Comparison of ENCODE assay signal across 8 cellular contexts in the genomic region with DNA sequence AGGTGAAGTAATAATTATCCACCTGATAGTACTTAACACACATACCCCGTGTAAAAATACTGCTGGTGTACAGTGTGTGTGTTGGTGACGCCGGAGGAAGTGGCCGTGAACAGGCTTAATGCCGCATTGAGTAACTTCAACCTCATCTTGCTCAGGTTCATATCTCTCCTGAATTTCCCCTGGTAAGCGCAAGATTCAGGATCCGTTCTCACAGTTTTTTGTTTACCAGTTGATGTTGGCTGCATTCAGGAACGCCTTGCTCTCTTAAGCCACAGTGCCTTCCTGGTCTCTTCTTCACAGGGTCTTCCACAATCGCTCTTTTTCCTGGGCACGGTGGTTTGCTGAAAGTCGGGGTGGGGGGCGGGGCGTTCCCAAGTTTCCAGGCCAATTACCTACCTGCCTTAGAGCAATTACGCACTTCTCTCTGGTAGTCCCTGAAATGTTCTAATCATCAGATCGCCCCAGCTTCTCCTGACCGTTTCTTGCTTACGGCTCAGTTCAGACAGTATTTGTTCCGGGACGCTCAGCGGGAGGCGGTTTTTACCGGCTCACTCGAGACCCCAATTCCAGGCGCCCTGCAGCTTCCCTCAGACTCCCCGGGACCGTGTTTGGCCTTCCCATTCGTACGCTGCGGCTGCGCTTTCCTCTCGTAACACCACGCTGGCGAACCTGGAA. TPM values are rescaled to one million over a fixed set of nuclear protein-coding genes. Genes with fewer than 3 reads are reported as not detected.
DNase-seq lines count a peak whose midpoint lies in the region; ATAC-seq and TF ChIP-seq lines count a peak whose summit lies in the region.

No MANE protein-coding gene starts in this region.

- H3K36me3 Mint-ChIP-seq in Calu3 (ENCODE audit: insufficient read depth, unreplicated experiment): peaks cover 26% of the 10 kb centered on the region
- H3K36me3 Mint-ChIP-seq in effector memory CD8-positive, alpha-beta T cell (ENCODE audit: insufficient read depth): peaks cover 20% of the 10 kb centered on the region

- H3K36me3 ChIP-seq in KOPT-K1 (ENCODE audit: insufficient read depth, low read length) (no peaks in the 10 kb centered on the region), muscle layer of duodenum (ENCODE audit: control insufficient read depth in 1 of 2, insufficient read depth in 2 of 2, low read length in 2 of 2) (peaks cover 0 to 9% of the 10 kb centered on the region in 2 donors)

- H3K4me3 ChIP-seq in muscle layer of duodenum (ENCODE audit: low read depth in 1 of 2, low read length in 2 of 2): peak overlapping the region; percentile 86 to 94

- peaks cover 7 to 32% of the 10 kb centered on the region in 2 donors for H3K4me1 ChIP-seq in muscle layer of duodenum (ENCODE audit: control insufficient read depth in 1 of 2, insufficient read depth in 2 of 2, low read length in 2 of 2)

- peak overlapping the region; percentile 92 for H3K4me3 Mint-ChIP-seq in Calu3 (ENCODE audit: low read depth, unreplicated experiment)
- peak overlapping the region; percentile 96 to 98 for H3K4me3 Mint-ChIP-seq in effector memory CD8-positive, alpha-beta T cell

- no peaks in the 10 kb centered on the region for H3K27me3 Mint-ChIP-seq in Calu3 (ENCODE audit: unreplicated experiment)
- no peaks in the 10 kb centered on the region for H3K27me3 Mint-ChIP-seq in effector memory CD8-positive, alpha-beta T cell

- no peaks in the 10 kb centered on the region for H3K9me3 Mint-ChIP-seq in Calu3 (ENCODE audit: low read depth, unreplicated experiment)
- H3K9me3 Mint-ChIP-seq in effector memory CD8-positive, alpha-beta T cell: peaks cover under 1 to 3% of the 10 kb centered on the region in 2 donors

- CTCF ChIA-PET in Calu3 (lab: Charles Lee): no interaction called here

- intact Hi-C loops in Calu3 (cut with micrococcal nuclease; ENCODE audit: unreplicated experiment): loop anchor here (5.0 kb wide), 1 partner anchor 156 kb away; no protein-coding TSS in a partner anchor

- H3K27ac ChIP-seq in KOPT-K1 (ENCODE audit: low read depth, low read length, poor library complexity, severe bottlenecking) (peak overlapping the region; percentile 82), muscle layer of duodenum (ENCODE audit: low read length) (peak overlapping the region; percentile 96)

- TF ChIP-seq CTCF in Calu3 (IDR thresholded peaks at IDR 0.05; ENCODE audit: unreplicated experiment): no peak

- H3K27ac Mint-ChIP-seq in Calu3 (ENCODE audit: unreplicated experiment): peak overlapping the region; percentile 85
- H3K27ac Mint-ChIP-seq in effector memory CD8-positive, alpha-beta T cell: peak overlapping the region; percentile 97 to 100

- H3K9me3 ChIP-seq in KOPT-K1 (ENCODE audit: insufficient read depth, low read length, poor library complexity, severe bottlenecking): peaks cover 9% of the 10 kb centered on the region
- peaks cover 0 to 6% of the 10 kb centered on the region in 2 donors for H3K9me3 ChIP-seq in muscle layer of duodenum (ENCODE audit: control insufficient read depth in 1 of 2, low read length in 2 of 2)

- ATAC-seq in GM21515 (IDR thresholded peaks at IDR 0.05; ENCODE audit: unreplicated experiment): peak; percentile 13
- peak; percentile 9 for ATAC-seq in effector memory CD8-positive, alpha-beta T cell (replicated peaks)
- ATAC-seq in GM21367 (IDR thresholded peaks at IDR 0.05; ENCODE audit: unreplicated experiment): no peak

- DNase-seq in Calu3: peak; percentile 6
- DNase-seq in SW 1271 (lab: John Stamatoyannopoulos, UW): peak; percentile 39 to 72
- peak in 2 of 3 experiments; percentile 4 to 21 for DNase-seq in effector memory CD8-positive, alpha-beta T cell
- no peak for DNase-seq in effector CD4-positive, alpha-beta T cell

- BruUV-seq in Calu3 (replicated peaks; lab: Mats Ljungman, UMichigan): TSS peak; percentile 71

- H3K4me1 Mint-ChIP-seq in Calu3 (ENCODE audit: low read depth, unreplicated experiment): no peaks in the 10 kb centered on the region
- H3K4me1 Mint-ChIP-seq in effector memory CD8-positive, alpha-beta T cell (ENCODE audit: low read depth in 2 of 2): peaks cover 23 to 45% of the 10 kb centered on the region in 2 donors

- H3K27me3 ChIP-seq in muscle layer of duodenum (ENCODE audit: low read depth, low read length): no peaks in the 10 kb centered on the region

RNA-seq across cellular contexts. Expression of a gene that starts 0.7 kb away (rescaled TPM):
- total RNA-seq in Calu3 (2022): 21.2 and 22.2 TPM in 2 replicates

RNA-seq across cellular contexts. Expression of a gene that starts 31.7 kb away (rescaled TPM):
- 10.2 and 13.3 TPM in 2 replicates for total RNA-seq in Calu3 (2022)
